In the genomic region with DNA sequence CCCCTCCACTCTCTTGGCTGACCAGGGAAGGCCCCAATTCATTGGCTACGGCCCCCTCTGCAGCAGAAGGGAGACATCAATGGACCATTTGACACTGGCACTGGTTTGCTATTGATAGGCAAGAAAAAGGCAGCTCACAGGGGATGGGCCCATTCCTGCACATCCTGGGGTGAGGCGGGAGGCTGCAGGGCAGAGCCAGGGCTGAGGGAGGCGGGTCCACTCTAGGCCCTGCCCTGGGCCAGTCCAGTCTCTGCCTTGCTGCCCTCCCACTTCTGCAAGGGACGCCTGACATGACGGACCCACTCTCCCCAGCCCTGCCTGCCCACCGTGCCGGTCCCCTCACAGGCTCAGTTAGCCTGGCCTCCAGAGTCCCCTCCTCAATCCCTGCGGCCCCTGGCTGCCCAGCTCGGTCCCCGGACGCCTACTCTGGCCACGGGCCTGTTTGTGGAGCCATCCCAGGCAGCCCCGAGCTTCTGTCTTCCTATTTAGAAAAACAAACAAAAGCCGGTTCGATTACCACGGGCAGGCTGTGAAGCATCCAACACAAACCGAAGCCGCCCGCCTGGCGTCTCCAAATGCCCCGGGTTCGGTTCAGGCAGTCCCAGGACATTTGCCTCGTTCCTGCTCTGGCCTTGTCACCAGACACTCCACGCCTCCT, we compare ENCODE assay signal across 17 cellular contexts.
DNase-seq lines count a peak whose midpoint lies in the region; ATAC-seq, FAIRE-seq and TF ChIP-seq lines count a peak whose summit lies in the region.
"Had no signal": no experiment of that assay in that cellular context is flagged by ENCODE, and none has a peak within 500 bp of the region (broad histone marks: within the 10 kb centered on the region; RNA-seq: fewer than 3 reads in every experiment).

No MANE protein-coding gene starts in this region.

- no peak overlapping the region for H2AK5ac ChIP-seq in trophoblast cell (ENCODE audit: low read length)

- no peak overlapping the region for H3K23ac ChIP-seq in trophoblast cell (ENCODE audit: low read length)

- H3K18ac ChIP-seq in trophoblast cell (ENCODE audit: low read length): no peak overlapping the region

- no peak overlapping the region for H3K14ac ChIP-seq in trophoblast cell (ENCODE audit: low read length)

- CTCF ChIA-PET in WTC11 (lab: Charles Lee): no interaction called here

- no CpG with 5 or more reads among the region's 24 CpGs for WGBS in trophoblast cell (ENCODE audit: extremely low coverage, insufficient coverage, insufficient read length)

- no peak for FAIRE-seq in HTR-8/SVneo (lab: Jason Lieb, UNC)

- no peaks in the 10 kb centered on the region for H3K4me1 ChIP-seq in GM23338 (ENCODE audit: insufficient read depth)
- H3K4me1 ChIP-seq in trophoblast cell (ENCODE audit: control insufficient read depth in 1 of 2, insufficient read depth in 2 of 2, low read length in 2 of 2): no peaks in the 10 kb centered on the region
- no peaks in the 10 kb centered on the region for H3K4me1 ChIP-seq in breast epithelium
- H3K4me1 ChIP-seq: BLaER1 treated with 17β-estradiol and CSF1 and Interleukin-3, amounts not matched to agents 10 nM and 100 nM had no signal

- H3K79me1 ChIP-seq in trophoblast cell (ENCODE audit: low read length): no peaks in the 10 kb centered on the region

- H3K9me3 ChIP-seq in trophoblast cell (ENCODE audit: insufficient read depth, low read depth, low read length) (no peaks in the 10 kb centered on the region), breast epithelium (peaks cover 0 to 4% of the 10 kb centered on the region in 2 donors)

- H3K4ac ChIP-seq in trophoblast cell (ENCODE audit: low read depth, low read length): no peak overlapping the region

- H3F3A ChIP-seq in GM23338 (replicated peaks; ENCODE audit: low read depth): no peaks in the 10 kb centered on the region

- peak overlapping the region; percentile 32; the same call in 1 of the 2 replicates for H2AFZ ChIP-seq in GM23338
- no peak overlapping the region for H2AFZ ChIP-seq in trophoblast cell (ENCODE audit: insufficient read depth, low read length, poor library complexity)

- no peak overlapping the region for H2BK120ac ChIP-seq in trophoblast cell (ENCODE audit: insufficient read depth, low read length, poor library complexity)

- H2BK12ac ChIP-seq in trophoblast cell (ENCODE audit: low read length): no peak overlapping the region

- H3K4me2 ChIP-seq in GM23338: no peak overlapping the region
- no peak overlapping the region for H3K4me2 ChIP-seq in trophoblast cell (ENCODE audit: low read length)
- H3K4me2 ChIP-seq: BLaER1 treated with 17β-estradiol and CSF1 and Interleukin-3, amounts not matched to agents 10 nM and 100 nM had no signal

- H4K20me1 ChIP-seq in GM23338 (replicated peaks; ENCODE audit: insufficient read depth): no peaks in the 10 kb centered on the region
- H4K20me1 ChIP-seq: BLaER1 treated with 17β-estradiol and CSF1 and Interleukin-3, amounts not matched to agents 10 nM and 100 nM had no signal

- H3K79me2 ChIP-seq in GM23338 (replicated peaks; ENCODE audit: insufficient read depth) (no peaks in the 10 kb centered on the region), trophoblast cell (ENCODE audit: control insufficient read depth, insufficient read depth, low read length, poor library complexity) (no peaks in the 10 kb centered on the region)

- DNase-seq in GM23338 (ENCODE audit: low spot score) (peak; percentile 3), WTC11 (ENCODE audit: low spot score) (no peak), left lobe of liver (ENCODE audit: low spot score) (no peak), trophoblast cell (no peak), HTR-8/SVneo (ENCODE audit: insufficient read length, low spot score) (no peak), breast epithelium (ENCODE audit: low spot score in 2 of 2) (no peak), NCI-H2081 (lab: John Stamatoyannopoulos, UW) (no peak)
- DNase-seq: 8988T; ACHN; CD4-positive, CD25-positive, alpha-beta regulatory T cell; DMS53; GF-D8; GOT3; HCEC 1CT; HFFc6 had no signal

- 0 out of 2 replicates have a peak, but pooled peaks cover 3% of the 10 kb centered on the region for H3K9me2 ChIP-seq in GM23338 (ENCODE audit: insufficient read depth)

- POLR2A ChIA-PET in WTC11 (lab: Charles Lee): no interaction called here

- no peak overlapping the region for H4K91ac ChIP-seq in trophoblast cell (ENCODE audit: low read depth, low read length)

- no peak overlapping the region for H3K4me3 ChIP-seq in GM23338
- H3K4me3 ChIP-seq in trophoblast cell (ENCODE audit: low read depth, low read length): peak overlapping the region; percentile 41
- H3K4me3 ChIP-seq in breast epithelium: no peak overlapping the region
- H3K4me3 ChIP-seq: BLaER1 treated with 17β-estradiol and CSF1 and Interleukin-3, amounts not matched to agents 10 nM and 100 nM had no signal

- no peak overlapping the region for H3K27ac Mint-ChIP-seq in GM23338
- no peak overlapping the region for H3K27ac Mint-ChIP-seq in WTC11
- H3K27ac Mint-ChIP-seq: CD4-positive, CD25-positive, alpha-beta regulatory T cell; HFFc6 had no signal

- H3K36me3 Mint-ChIP-seq in GM23338 (ENCODE audit: low read depth) (no peaks in the 10 kb centered on the region), WTC11 (no peaks in the 10 kb centered on the region)
- H3K36me3 Mint-ChIP-seq: CD4-positive, CD25-positive, alpha-beta regulatory T cell had no signal

- no peak overlapping the region for H4K8ac ChIP-seq in trophoblast cell (ENCODE audit: low read depth, low read length)

- H3K27ac ChIP-seq in GM23338 (ENCODE audit: low read depth): no peak overlapping the region
- H3K27ac ChIP-seq in trophoblast cell (ENCODE audit: low read depth, low read length): no peak overlapping the region
- no peak overlapping the region for H3K27ac ChIP-seq in breast epithelium
- H3K27ac ChIP-seq: BLaER1 treated with 17β-estradiol and CSF1 and Interleukin-3, amounts not matched to agents 10 nM and 100 nM had no signal

- H3K27me3 ChIP-seq in GM23338 (ENCODE audit: insufficient read depth) (no peaks in the 10 kb centered on the region), trophoblast cell (ENCODE audit: insufficient read depth, low read length) (no peaks in the 10 kb centered on the region), breast epithelium (no peaks in the 10 kb centered on the region)
- H3K27me3 ChIP-seq: BLaER1 treated with 17β-estradiol and CSF1 and Interleukin-3, amounts not matched to agents 10 nM and 100 nM had no signal

- no peak overlapping the region for H4K12ac ChIP-seq in trophoblast cell (ENCODE audit: low read depth, low read length)

- H2BK5ac ChIP-seq in trophoblast cell (ENCODE audit: low read depth, low read length, poor library complexity): no peak overlapping the region

- TF ChIP-seq CTCF in GM23338 (conservative IDR thresholded peaks at IDR 0.05; ENCODE audit: low read depth in 2 of 2): no peak
- no peak for TF ChIP-seq CTCF in WTC11 (IDR thresholded peaks at IDR 0.05)
- no peak for TF ChIP-seq CTCF in breast epithelium (IDR thresholded peaks at IDR 0.05)

- no peaks in the 10 kb centered on the region for H3K4me1 Mint-ChIP-seq in GM23338
- H3K4me1 Mint-ChIP-seq in WTC11: no peaks in the 10 kb centered on the region
- H3K4me1 Mint-ChIP-seq: CD4-positive, CD25-positive, alpha-beta regulatory T cell had no signal

- H3K9ac ChIP-seq in trophoblast cell (ENCODE audit: low read length): no peak overlapping the region
- H3K9ac ChIP-seq: BLaER1 treated with 17β-estradiol and CSF1 and Interleukin-3, amounts not matched to agents 10 nM and 100 nM had no signal

- no peak for TF ChIP-seq POLR2A in breast epithelium (IDR thresholded peaks at IDR 0.05)

- H3K36me3 ChIP-seq in GM23338 (ENCODE audit: insufficient read depth): no peaks in the 10 kb centered on the region
- H3K36me3 ChIP-seq in trophoblast cell (ENCODE audit: control insufficient read depth in 1 of 2, insufficient read depth in 2 of 2, low read length in 2 of 2): no peaks in the 10 kb centered on the region
- H3K36me3 ChIP-seq in breast epithelium: no peaks in the 10 kb centered on the region
- H3K36me3 ChIP-seq: BLaER1 treated with 17β-estradiol and CSF1 and Interleukin-3, amounts not matched to agents 10 nM and 100 nM had no signal

- H3K9me3 Mint-ChIP-seq in GM23338: peaks cover 4% of the 10 kb centered on the region; the same call in 2 of the 3 replicates
- peaks cover 20% of the 10 kb centered on the region for H3K9me3 Mint-ChIP-seq in WTC11

- no peak overlapping the region for H3K4me3 Mint-ChIP-seq in GM23338
- H3K4me3 Mint-ChIP-seq in WTC11: no peak overlapping the region
- H3K4me3 Mint-ChIP-seq: CD4-positive, CD25-positive, alpha-beta regulatory T cell; HFFc6 had no signal

- intact Hi-C loops in breast epithelium (cut with DNase I; ENCODE audit: low total_unique reads): no loop called here

- ATAC-seq in GM23338 (peak; percentile 68), WTC11 (peak; percentile 44; the same call in 1 of the 2 replicates), left lobe of liver (peak; percentile 33), GM21423 (IDR thresholded peaks at IDR 0.05; ENCODE audit: unreplicated experiment) (no peak)

- peaks cover 2% of the 10 kb centered on the region for H3K27me3 Mint-ChIP-seq in GM23338 (ENCODE audit: insufficient read depth, low read depth, poor library complexity)
- H3K27me3 Mint-ChIP-seq in WTC11 (ENCODE audit: low read depth): no peaks in the 10 kb centered on the region
- H3K27me3 Mint-ChIP-seq: CD4-positive, CD25-positive, alpha-beta regulatory T cell had no signal

TF ChIP-seq in WTC11, 78 proteins besides CTCF, POLR2A, EP300 and RAD21 (continues in another document):
- TF ChIP-seq NR3C1 (CRISPR knock-in tag; conservative IDR thresholded peaks at IDR 0.05; ENCODE audit: low read depth): no peak
